ENCODE assay signal across 1 cellular context in the genomic region with DNA sequence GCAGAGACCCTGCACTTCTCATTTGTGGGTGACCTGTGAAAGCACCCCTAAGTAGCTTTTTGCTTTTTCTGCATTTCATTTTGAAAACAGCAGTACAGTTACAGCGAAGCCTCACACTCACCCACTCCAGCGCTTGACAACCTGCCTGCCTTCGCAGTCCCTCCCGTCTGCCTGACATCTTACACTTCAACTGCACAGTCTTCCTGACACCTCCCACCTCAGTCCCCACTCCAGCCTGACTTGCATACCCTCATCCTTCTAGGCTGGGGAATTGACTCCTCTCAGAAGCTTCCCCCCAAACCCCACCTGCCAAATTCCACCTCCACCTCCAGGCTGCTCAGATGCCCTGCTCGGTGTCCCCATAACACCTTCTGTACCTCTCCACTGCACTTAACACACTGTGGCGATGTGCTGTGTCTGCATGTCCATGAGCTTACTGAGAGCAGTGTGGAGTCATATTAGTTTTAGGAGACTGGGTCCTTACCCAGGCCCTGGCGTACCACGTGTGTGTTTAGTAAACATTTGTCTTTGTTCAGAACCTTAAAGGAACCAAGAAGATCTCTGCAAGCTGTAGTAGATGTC.
TF ChIP-seq lines count a peak whose summit lies in the region.

No MANE protein-coding gene starts in this region.

TF ChIP-seq in IMR-90, 13 proteins besides CTCF, POLR2A, EP300 and RAD21:
- TF ChIP-seq MAFK (IDR thresholded peaks at IDR 0.05; ENCODE audit: low read depth, low read length) (no peak), MAZ (IDR thresholded peaks at IDR 0.05; ENCODE audit: borderline replicate concordance, low read depth, low read length) (no peak), NFE2L2 (IDR thresholded peaks at IDR 0.05; ENCODE audit: low read depth, low read length) (no peak), RCOR1 (IDR thresholded peaks at IDR 0.05; ENCODE audit: insufficient replicate concordance, low read length) (no peak), MXI1 (IDR thresholded peaks at IDR 0.05; ENCODE audit: borderline replicate concordance, low read depth, low read length) (no peak), SMC3 (IDR thresholded peaks at IDR 0.05; ENCODE audit: low read depth, low read length) (no peak), CEBPB (IDR thresholded peaks at IDR 0.05; ENCODE audit: low read depth, low read length) (no peak), RFX5 (IDR thresholded peaks at IDR 0.05; ENCODE audit: low read depth, low read length) (no peak)
- TF ChIP-seq, protein P1, sequence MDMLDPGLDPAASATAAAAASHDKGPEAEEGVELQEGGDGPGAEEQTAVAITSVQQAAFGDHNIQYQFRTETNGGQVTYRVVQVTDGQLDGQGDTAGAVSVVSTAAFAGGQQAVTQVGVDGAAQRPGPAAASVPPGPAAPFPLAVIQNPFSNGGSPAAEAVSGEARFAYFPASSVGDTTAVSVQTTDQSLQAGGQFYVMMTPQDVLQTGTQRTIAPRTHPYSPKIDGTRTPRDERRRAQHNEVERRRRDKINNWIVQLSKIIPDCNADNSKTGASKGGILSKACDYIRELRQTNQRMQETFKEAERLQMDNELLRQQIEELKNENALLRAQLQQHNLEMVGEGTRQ (IDR thresholded peaks at IDR 0.05; ENCODE audit: low read depth, low read length): no peak
- TF ChIP-seq, protein P2, sequence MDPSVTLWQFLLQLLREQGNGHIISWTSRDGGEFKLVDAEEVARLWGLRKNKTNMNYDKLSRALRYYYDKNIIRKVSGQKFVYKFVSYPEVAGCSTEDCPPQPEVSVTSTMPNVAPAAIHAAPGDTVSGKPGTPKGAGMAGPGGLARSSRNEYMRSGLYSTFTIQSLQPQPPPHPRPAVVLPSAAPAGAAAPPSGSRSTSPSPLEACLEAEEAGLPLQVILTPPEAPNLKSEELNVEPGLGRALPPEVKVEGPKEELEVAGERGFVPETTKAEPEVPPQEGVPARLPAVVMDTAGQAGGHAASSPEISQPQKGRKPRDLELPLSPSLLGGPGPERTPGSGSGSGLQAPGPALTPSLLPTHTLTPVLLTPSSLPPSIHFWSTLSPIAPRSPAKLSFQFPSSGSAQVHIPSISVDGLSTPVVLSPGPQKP (IDR thresholded peaks at IDR 0.05; ENCODE audit: borderline replicate concordance, low read depth, low read length): no peak
